14 cellular contexts compared by ENCODE assay signal in the genomic region with DNA sequence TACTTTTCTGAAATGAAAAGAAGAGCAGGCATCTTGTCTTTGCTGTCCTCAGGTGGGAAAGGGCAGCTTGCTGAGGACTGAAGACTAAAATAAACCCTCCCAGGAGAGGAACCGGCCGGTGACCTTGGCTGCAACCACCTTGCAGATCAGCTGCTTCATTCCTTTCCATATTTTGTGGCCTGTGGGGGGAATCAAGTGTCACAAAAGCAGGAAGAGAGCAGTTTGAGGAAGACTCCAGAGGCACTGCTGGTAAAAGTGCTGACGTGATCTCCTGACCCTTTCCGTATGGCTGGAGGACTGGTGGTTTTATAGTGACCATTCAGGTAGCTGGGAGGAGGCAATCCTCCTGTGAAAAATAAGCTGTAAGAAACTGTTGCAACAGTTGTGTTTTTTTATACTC.
"Had no signal": no experiment of that assay in that cellular context is flagged by ENCODE, and none has a peak within 500 bp of the region (broad histone marks: within the 10 kb centered on the region; RNA-seq: fewer than 3 reads in every experiment).

No MANE protein-coding gene starts in this region.

- H3K27ac ChIP-seq: SJSA1, upper lobe of right lung, VCaP had no signal

- H3K27me3 ChIP-seq: SJSA1, upper lobe of right lung had no signal

- ATAC-seq: activated CD4-positive, alpha-beta T cell treated with anti-CD3 and anti-CD28 coated beads for 36 hours; activated CD8-positive, alpha-beta T cell treated with anti-CD3 and anti-CD28 coated beads for 36 hours; esophagus mucosa; upper lobe of right lung had no signal

- H3K4me1 Mint-ChIP-seq: activated CD4-positive, alpha-beta T cell treated with anti-CD3 and anti-CD28 coated beads for 36 hours had no signal

- H3K4me3 ChIP-seq: SJSA1, upper lobe of right lung had no signal

- H3K36me3 ChIP-seq: SJSA1, upper lobe of right lung had no signal

- H3K9me3 Mint-ChIP-seq: activated CD8-positive, alpha-beta T cell treated with anti-CD3 and anti-CD28 coated beads for 36 hours; T-helper 2 cell treated with Interferon-gamma antibody and Interleukin-4, amounts not matched to agents 5 μg/mL and 100 μg/mL, for 36 hours had no signal

- H3K4me3 Mint-ChIP-seq: activated CD4-positive, alpha-beta T cell treated with anti-CD3 and anti-CD28 coated beads for 36 hours; activated CD8-positive, alpha-beta T cell treated with anti-CD3 and anti-CD28 coated beads for 36 hours; neural crest cell; T-helper 2 cell treated with Interferon-gamma antibody and Interleukin-4, amounts not matched to agents 5 μg/mL and 100 μg/mL, for 36 hours had no signal

- DNase-seq: activated CD4-positive, alpha-beta T cell treated with anti-CD3 and anti-CD28 coated beads for 36 hours; activated CD8-positive, alpha-beta T cell treated with anti-CD3 and anti-CD28 coated beads for 36 hours; activated naive CD4-positive, alpha-beta T cell treated with Interleukin-2 at 50 U/mL for 16 hours; central memory CD4-positive, alpha-beta T cell; islet precursor cell; mesendoderm; stimulated activated naive CD4-positive, alpha-beta T cell; SW 1271; upper lobe of right lung had no signal

- H3K9me3 ChIP-seq: SJSA1, upper lobe of right lung had no signal

- H3K27me3 Mint-ChIP-seq: activated CD4-positive, alpha-beta T cell treated with anti-CD3 and anti-CD28 coated beads for 36 hours; activated CD8-positive, alpha-beta T cell treated with anti-CD3 and anti-CD28 coated beads for 36 hours had no signal

- H3K27ac Mint-ChIP-seq: activated CD4-positive, alpha-beta T cell treated with anti-CD3 and anti-CD28 coated beads for 36 hours; activated CD8-positive, alpha-beta T cell treated with anti-CD3 and anti-CD28 coated beads for 36 hours; T-helper 2 cell treated with Interferon-gamma antibody and Interleukin-4, amounts not matched to agents 5 μg/mL and 100 μg/mL, for 36 hours had no signal

- H3K4me1 ChIP-seq: upper lobe of right lung had no signal
